Comparison of ENCODE assay signal across 23 cellular contexts in genomic region chr9:98175013-98175679, GRCh38. TPM values are rescaled to one million over a fixed set of nuclear protein-coding genes. Genes with fewer than 3 reads are reported as not detected.
A peak's percentile ranks its signal among the peaks of the same experiment; 100 is the strongest.
DNase-seq lines count a peak whose midpoint lies in the region; TF ChIP-seq lines count a peak whose summit lies in the region.
"Had no signal": no experiment of that assay in that cellular context is flagged by ENCODE, and none has a peak within 500 bp of the region (broad histone marks: within the 10 kb centered on the region; RNA-seq: fewer than 3 reads in every experiment).

No MANE protein-coding gene starts in this region.

- H3K4me3 ChIP-seq in Caco-2 (ENCODE audit: low read depth, low read length) (no peak overlapping the region), H7 (ENCODE audit: insufficient read depth, low read depth, low read length) (no peak overlapping the region), MG63 (no peak overlapping the region)
- H3K4me3 ChIP-seq: ascending aorta, mucosa of descending colon, PC-9, smooth muscle cell, uterus had no signal

- H3K4me1 ChIP-seq in Caco-2: peaks cover 75% of the 10 kb centered on the region
- H3K4me1 ChIP-seq: ascending aorta, uterus had no signal

- no peaks in the 10 kb centered on the region for H3K27me3 ChIP-seq in Caco-2 (replicated peaks; ENCODE audit: control insufficient read depth, insufficient read depth, low read length)
- H3K27me3 ChIP-seq in H7 (ENCODE audit: control insufficient read depth, insufficient read depth, low read length): no peaks in the 10 kb centered on the region
- H3K27me3 ChIP-seq in MG63: no peaks in the 10 kb centered on the region
- H3K27me3 ChIP-seq: ascending aorta, uterus had no signal

- intact Hi-C loops in Caco-2 (cut with micrococcal nuclease; ENCODE audit: unreplicated experiment) (no loop called here), posterior vena cava (cut with DNase I) (loop anchor here in 1 of 2 donors (10.0 kb wide), 1 partner anchor 1650 kb away; the partner anchor contains the start of gene NR4A3)

- CTCF ChIA-PET in Caco-2 (lab: Charles Lee): no interaction called here

- no TSS peak for BruUV-seq in Caco-2 (replicated peaks; lab: Mats Ljungman, UMichigan)

- H3K9me3 ChIP-seq in Caco-2: no peaks in the 10 kb centered on the region
- no peaks in the 10 kb centered on the region for H3K9me3 ChIP-seq in MG63
- H3K9me3 ChIP-seq: ascending aorta, mucosa of descending colon, uterus had no signal

- H3K36me3 ChIP-seq in Caco-2 (ENCODE audit: control insufficient read depth, insufficient read depth, low read length): no peaks in the 10 kb centered on the region
- no peaks in the 10 kb centered on the region for H3K36me3 ChIP-seq in H7 (replicated peaks; ENCODE audit: control insufficient read depth, insufficient read depth, low read length)
- H3K36me3 ChIP-seq in MG63: no peaks in the 10 kb centered on the region
- H3K36me3 ChIP-seq: ascending aorta, uterus had no signal

- peaks cover 54% of the 10 kb centered on the region for H3K4me1 Mint-ChIP-seq in Caco-2 (ENCODE audit: low read depth, unreplicated experiment)
- H3K4me1 Mint-ChIP-seq in endothelial cell (ENCODE audit: unreplicated experiment): peaks cover 23% of the 10 kb centered on the region

- H3K4me3 Mint-ChIP-seq in Caco-2 (ENCODE audit: unreplicated experiment): no peak overlapping the region
- no peak overlapping the region for H3K4me3 Mint-ChIP-seq in endothelial cell (ENCODE audit: unreplicated experiment)
- H3K4me3 Mint-ChIP-seq: activated naive CD8-positive, alpha-beta T cell treated with anti-CD3 and anti-CD28 coated beads for 36 hours; dendritic cell treated with granulocyte-macrophage colony-stimulating factor and Interleukin-4, amounts not matched to agents 40 ng/mL and 50 ng/mL, for 4 days had no signal

- POLR2A ChIA-PET in Caco-2 (lab: Charles Lee): interaction anchor here (1.0 kb wide), 2 partner anchors 80 to 253 kb away, joined by 3 to 4 read pairs; partner anchors contain the start of genes TBC1D2 and TRMO

- H3K9me3 Mint-ChIP-seq in Caco-2 (ENCODE audit: unreplicated experiment): no peaks in the 10 kb centered on the region
- H3K9me3 Mint-ChIP-seq in endothelial cell (ENCODE audit: unreplicated experiment): no peaks in the 10 kb centered on the region
- H3K9me3 Mint-ChIP-seq: activated naive CD8-positive, alpha-beta T cell treated with anti-CD3 and anti-CD28 coated beads for 36 hours; dendritic cell treated with granulocyte-macrophage colony-stimulating factor and Interleukin-4, amounts not matched to agents 40 ng/mL and 50 ng/mL, for 4 days had no signal

- H3K27ac Mint-ChIP-seq in Caco-2 (ENCODE audit: unreplicated experiment) (peak overlapping the region; percentile 65), endothelial cell (ENCODE audit: unreplicated experiment) (peak overlapping the region; percentile 61)
- H3K27ac Mint-ChIP-seq: activated naive CD8-positive, alpha-beta T cell treated with anti-CD3 and anti-CD28 coated beads for 36 hours; dendritic cell treated with granulocyte-macrophage colony-stimulating factor and Interleukin-4, amounts not matched to agents 40 ng/mL and 50 ng/mL, for 4 days had no signal

- no peaks in the 10 kb centered on the region for H3K27me3 Mint-ChIP-seq in Caco-2 (ENCODE audit: insufficient read depth, unreplicated experiment)
- peaks cover 8% of the 10 kb centered on the region for H3K27me3 Mint-ChIP-seq in endothelial cell (ENCODE audit: unreplicated experiment)
- H3K27me3 Mint-ChIP-seq: activated naive CD8-positive, alpha-beta T cell treated with anti-CD3 and anti-CD28 coated beads for 36 hours had no signal

- no peak for TF ChIP-seq CTCF in Caco-2 (IDR thresholded peaks at IDR 0.05; ENCODE audit: insufficient read depth in 1 of 2, low read depth in 1 of 2, low read length in 1 of 2, severe bottlenecking in 1 of 2, unreplicated experiment in 1 of 2)
- no peak for TF ChIP-seq CTCF in endothelial cell (IDR thresholded peaks at IDR 0.05; ENCODE audit: unreplicated experiment)

- DNase-seq in Caco-2 (no peak), NCI-H69 (lab: John Stamatoyannopoulos, UW) (peak; percentile 89), endothelial cell (ENCODE audit: low spot score) (no peak), posterior vena cava (ENCODE audit: low spot score) (peak; percentile 35), NCI-H1092 (lab: John Stamatoyannopoulos, UW) (no peak), H7 (no peak), T-helper 9 cell (no peak), MG63 (no peak)
- DNase-seq: ACHN; activated CD4-positive, alpha-beta T cell treated with anti-CD3 and anti-CD28 coated beads, Interleukin-2, amount 50 U/mL, for 4 hours; activated naive CD8-positive, alpha-beta T cell treated with anti-CD3 and anti-CD28 coated beads for 36 hours; Calu3; IMR-90; NCI-H1436 treated with DMSO at 0.1 percent for 48 hours; PC-9; SIG-M5; substantia nigra; SW 1271 had no signal

- peaks cover 12% of the 10 kb centered on the region for H3K36me3 Mint-ChIP-seq in Caco-2 (ENCODE audit: insufficient read depth, unreplicated experiment)
- no peaks in the 10 kb centered on the region for H3K36me3 Mint-ChIP-seq in endothelial cell (ENCODE audit: low read depth, unreplicated experiment)
- H3K36me3 Mint-ChIP-seq: activated naive CD8-positive, alpha-beta T cell treated with anti-CD3 and anti-CD28 coated beads for 36 hours had no signal

RNA-seq across cellular contexts. Expression of gene CORO2A, which starts 17.3 kb away (rescaled TPM):
- total RNA-seq in Caco-2 (2022): 18.9 and 20.0 TPM in 2 replicates
- 5.5 TPM for total RNA-seq in endothelial cell (ENCODE audit: unreplicated experiment)
- total RNA-seq in posterior vena cava: 1 to 10 TPM in 1 of 2 donors, under 1 TPM in 1; 0.95 to 1.2 TPM
- total RNA-seq in H7 (2014; rRNA removed; shearing (Covaris generic)): 30.5 and 32.1 TPM in 2 replicates
- 0.03 and 0.81 TPM in 2 replicates for total RNA-seq in MG63 (2014; rRNA removed; shearing (Covaris generic); ENCODE audit: low replicate concordance)

RNA-seq across cellular contexts. Expression of gene TRIM14, which starts 56.1 kb away (rescaled TPM):
- total RNA-seq in Caco-2 (2022): 30.3 and 34.5 TPM in 2 replicates
- 0.97 TPM for total RNA-seq in endothelial cell (ENCODE audit: unreplicated experiment)
- total RNA-seq in posterior vena cava: 10 to 100 TPM in 1 of 2 donors, 1 to 10 TPM in 1; 4.9 to 11.8 TPM
- total RNA-seq in H7 (2014; rRNA removed; shearing (Covaris generic)): 3.7 and 3.8 TPM in 2 replicates
- 4.2 and 10.5 TPM in 2 replicates for total RNA-seq in MG63 (2014; rRNA removed; shearing (Covaris generic); ENCODE audit: low replicate concordance)

Comparison
In these comparisons a context has a peak if more than half of its experiments do, and no peak if none do; other contexts are left out.
1. DNase-seq: peak in NCI-H69 (single experiment) and posterior vena cava (single experiment); none in Caco-2 (0 of 2), endothelial cell (single experiment), NCI-H1092 (single experiment), H7 (single experiment), T-helper 9 cell (single experiment) and MG63 (single experiment).